11 cellular contexts compared by ENCODE assay signal in the genomic region with DNA sequence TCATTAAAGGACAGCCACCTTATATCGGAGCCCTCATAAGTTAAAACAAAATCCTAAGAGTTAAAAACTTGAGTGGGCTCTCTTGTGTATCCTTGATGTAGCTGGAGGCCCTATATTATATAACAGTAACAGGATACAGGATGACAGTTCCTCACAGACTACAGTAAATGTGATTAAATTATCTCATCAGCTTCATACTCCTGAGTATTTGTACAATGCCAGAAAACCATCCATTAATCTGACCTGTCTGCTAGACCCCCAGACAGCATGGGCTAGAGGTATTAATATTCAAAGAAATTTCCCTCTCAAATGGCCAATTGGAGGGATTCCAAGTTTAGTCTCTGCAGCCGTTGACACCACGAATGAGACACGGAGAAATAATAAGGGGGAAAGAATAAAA.
DNase-seq lines count a peak whose midpoint lies in the region; ATAC-seq, FAIRE-seq and TF ChIP-seq lines count a peak whose summit lies in the region.
"Had no signal": no experiment of that assay in that cellular context is flagged by ENCODE, and none has a peak within 500 bp of the region (broad histone marks: within the 10 kb centered on the region; RNA-seq: fewer than 3 reads in every experiment).

No MANE protein-coding gene starts in this region.

- no peak overlapping the region for H3K27ac ChIP-seq in CD4-positive, CD25-positive, alpha-beta regulatory T cell (ENCODE audit: insufficient read depth, low read length, poor library complexity, severe bottlenecking)
- H3K27ac ChIP-seq in HUES64 (ENCODE audit: low read depth, low read length) (no peak overlapping the region), astrocyte (ENCODE audit: low read depth, low read length) (no peak overlapping the region)

- peaks cover 15% of the 10 kb centered on the region for H3K36me3 Mint-ChIP-seq in CD4-positive, CD25-positive, alpha-beta regulatory T cell
- H3K36me3 Mint-ChIP-seq in astrocyte (ENCODE audit: low read depth, unreplicated experiment): no peaks in the 10 kb centered on the region
- no peaks in the 10 kb centered on the region for H3K36me3 Mint-ChIP-seq in naive B cell
- H3K36me3 Mint-ChIP-seq in osteocyte (ENCODE audit: unreplicated experiment): no peaks in the 10 kb centered on the region

- no peak for FAIRE-seq in astrocyte (lab: Jason Lieb, UNC)
- FAIRE-seq: G401.6, small intestine had no signal

- H3K4me2 ChIP-seq in astrocyte (ENCODE audit: low read length): peak overlapping the region; percentile 78

- no peaks in the 10 kb centered on the region for H4K20me1 ChIP-seq in astrocyte (ENCODE audit: insufficient read depth, low read length)

- H3K9ac ChIP-seq in HUES64 (ENCODE audit: low read depth, low read length): no peak overlapping the region
- H3K9ac ChIP-seq in astrocyte (ENCODE audit: low read length): peak overlapping the region; percentile 34

- WGBS in HUES64: 73% methylated on average over 3 of the region's 4 CpGs

- H3K27ac Mint-ChIP-seq in CD4-positive, CD25-positive, alpha-beta regulatory T cell: peak overlapping the region; percentile 33 to 88 (median 68)
- H3K27ac Mint-ChIP-seq in astrocyte (ENCODE audit: unreplicated experiment) (peak overlapping the region; percentile 43), naive B cell (peak overlapping the region; percentile 78 to 99 (median 92)), osteocyte (ENCODE audit: unreplicated experiment) (no peak overlapping the region)

- no peak overlapping the region for H3K4me3 ChIP-seq in CD4-positive, CD25-positive, alpha-beta regulatory T cell (ENCODE audit: low read depth, low read length)
- H3K4me3 ChIP-seq in HUES64 (ENCODE audit: low read length) (0 out of 2 replicates have a peak overlapping the region, but pooled peaks have one; percentile 11), astrocyte (ENCODE audit: insufficient read depth, low read depth, low read length) (peak overlapping the region; percentile 5)

- TF ChIP-seq CTCF in astrocyte (IDR thresholded peaks at IDR 0.05; ENCODE audit: insufficient read depth, low read depth, low read length) (no peak), osteocyte (IDR thresholded peaks at IDR 0.05) (no peak)

- H3K9me3 Mint-ChIP-seq in CD4-positive, CD25-positive, alpha-beta regulatory T cell: no peaks in the 10 kb centered on the region
- H3K9me3 Mint-ChIP-seq in astrocyte (ENCODE audit: unreplicated experiment) (no peaks in the 10 kb centered on the region), naive B cell (no peaks in the 10 kb centered on the region), osteocyte (ENCODE audit: unreplicated experiment) (no peaks in the 10 kb centered on the region)

- no peaks in the 10 kb centered on the region for H3K27me3 ChIP-seq in CD4-positive, CD25-positive, alpha-beta regulatory T cell (ENCODE audit: control insufficient read depth, insufficient read depth, low read length)
- H3K27me3 ChIP-seq in HUES64 (ENCODE audit: insufficient read depth, low read length) (no peaks in the 10 kb centered on the region), astrocyte (ENCODE audit: insufficient read depth, low read length) (no peaks in the 10 kb centered on the region)

- H3K4me1 ChIP-seq in CD4-positive, CD25-positive, alpha-beta regulatory T cell (ENCODE audit: control insufficient read depth, insufficient read depth, low read length, poor library complexity, severe bottlenecking): peaks cover 37% of the 10 kb centered on the region
- H3K4me1 ChIP-seq in HUES64 (ENCODE audit: insufficient read depth, low read length): peaks cover 42% of the 10 kb centered on the region
- H3K4me1 ChIP-seq in astrocyte (ENCODE audit: insufficient read depth, low read length): peaks cover 26% of the 10 kb centered on the region

- no peak overlapping the region for H3K4me3 Mint-ChIP-seq in CD4-positive, CD25-positive, alpha-beta regulatory T cell
- H3K4me3 Mint-ChIP-seq in astrocyte (ENCODE audit: unreplicated experiment): no peak overlapping the region
- peak overlapping the region; percentile 70 to 93 (median 84) for H3K4me3 Mint-ChIP-seq in naive B cell
- no peak overlapping the region for H3K4me3 Mint-ChIP-seq in osteocyte (ENCODE audit: unreplicated experiment)

- no peak for ATAC-seq in CD4-positive, CD25-positive, alpha-beta regulatory T cell (ENCODE audit: low read depth in 2 of 2)
- ATAC-seq in naive B cell (ENCODE audit: low read depth in 2 of 2): no peak
- no peak for ATAC-seq in GM21390 (IDR thresholded peaks at IDR 0.05; ENCODE audit: unreplicated experiment)
- ATAC-seq in GM21576 (IDR thresholded peaks at IDR 0.05; ENCODE audit: unreplicated experiment): no peak

- H2AFZ ChIP-seq in astrocyte (ENCODE audit: low read depth, low read length): peak overlapping the region; percentile 15

- H3K27me3 Mint-ChIP-seq in CD4-positive, CD25-positive, alpha-beta regulatory T cell: peaks cover 4% of the 10 kb centered on the region
- H3K27me3 Mint-ChIP-seq in astrocyte (ENCODE audit: low read depth, unreplicated experiment) (no peaks in the 10 kb centered on the region), naive B cell (no peaks in the 10 kb centered on the region), osteocyte (ENCODE audit: unreplicated experiment) (no peaks in the 10 kb centered on the region)

- H3K4me1 Mint-ChIP-seq in CD4-positive, CD25-positive, alpha-beta regulatory T cell: peaks cover 30 to 83% (median 44%) of the 10 kb centered on the region in 4 donors
- H3K4me1 Mint-ChIP-seq in astrocyte (ENCODE audit: low read depth, unreplicated experiment): peaks cover 24% of the 10 kb centered on the region
- peaks cover 40 to 44% (median 40%) of the 10 kb centered on the region in 3 donors for H3K4me1 Mint-ChIP-seq in naive B cell
- H3K4me1 Mint-ChIP-seq in osteocyte (ENCODE audit: unreplicated experiment): peaks cover 25% of the 10 kb centered on the region

- H3K9me3 ChIP-seq in CD4-positive, CD25-positive, alpha-beta regulatory T cell (ENCODE audit: control insufficient read depth in 2 of 2, low read length in 2 of 2): no peaks in the 10 kb centered on the region
- H3K9me3 ChIP-seq in HUES64 (ENCODE audit: insufficient read depth, low read depth, low read length) (no peaks in the 10 kb centered on the region), astrocyte (ENCODE audit: insufficient read depth, low read depth, low read length) (no peaks in the 10 kb centered on the region)

- H3K79me2 ChIP-seq in astrocyte (ENCODE audit: insufficient read depth, low read length): no peaks in the 10 kb centered on the region

- H3K36me3 ChIP-seq in CD4-positive, CD25-positive, alpha-beta regulatory T cell (ENCODE audit: control insufficient read depth, insufficient read depth, low read length): no peaks in the 10 kb centered on the region
- H3K36me3 ChIP-seq in HUES64 (ENCODE audit: insufficient read depth, low read length) (no peaks in the 10 kb centered on the region), astrocyte (ENCODE audit: insufficient read depth, low read length) (no peaks in the 10 kb centered on the region)

- DNase-seq in CD4-positive, CD25-positive, alpha-beta regulatory T cell: no peak
- DNase-seq in astrocyte (ENCODE audit: low read depth) (no peak), naive B cell (no peak), osteocyte (ENCODE audit: extremely low spot score, unreplicated experiment) (no peak), ureter (ENCODE audit: low spot score) (no peak)
- DNase-seq: stimulated activated naive CD4-positive, alpha-beta T cell treated with Interleukin-2 at 50 U/mL for 16 hours had no signal

Comparison
In these comparisons a context has a peak if more than half of its experiments do, and no peak if none do; other contexts are left out.
1. H3K4me3 Mint-ChIP-seq: peak in naive B cell (8 of 8); none in CD4-positive, CD25-positive, alpha-beta regulatory T cell (0 of 4), astrocyte (single experiment) and osteocyte (single experiment).